19 cellular contexts compared by ENCODE assay signal in the genomic region with DNA sequence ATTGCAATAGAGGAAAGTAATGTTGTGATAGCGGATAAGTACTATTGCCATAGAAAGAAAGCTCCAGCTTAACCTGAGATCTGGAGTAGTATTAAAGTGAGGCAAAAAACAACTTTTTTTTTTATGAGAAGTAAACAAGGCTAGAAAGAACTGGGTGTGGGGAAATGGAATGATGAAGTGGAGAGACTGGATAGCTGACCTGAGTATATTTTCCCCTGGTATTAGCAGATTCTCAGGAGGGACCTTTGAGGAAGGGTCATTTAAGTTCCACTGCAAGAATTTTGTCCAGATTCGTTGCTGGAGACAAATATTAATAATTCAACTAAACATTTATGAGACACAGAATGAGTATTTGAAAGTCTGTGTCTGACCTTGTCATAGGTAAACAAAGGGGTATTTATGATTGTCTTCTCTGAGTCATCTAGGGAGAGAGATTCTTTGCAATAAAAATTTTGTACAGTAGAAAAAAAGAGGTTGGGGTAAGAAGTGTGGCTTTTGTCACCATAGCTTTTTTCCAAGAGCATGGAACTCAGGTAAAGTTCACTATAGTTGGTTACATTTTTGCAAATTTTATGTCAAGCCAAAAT.
"Had no signal": no experiment of that assay in that cellular context is flagged by ENCODE, and none has a peak within 500 bp of the region (broad histone marks: within the 10 kb centered on the region; RNA-seq: fewer than 3 reads in every experiment).

No MANE protein-coding gene starts in this region.

- ATAC-seq: activated CD8-positive, alpha-beta T cell treated with anti-CD3 and anti-CD28 coated beads for 36 hours; activated T-cell treated with anti-CD3 and anti-CD28 coated beads, Interleukin-2, amount 50 U/mL, for 4 hours; activated T-helper 17 cell treated with anti-CD3 and anti-CD28 coated beads, Interleukin-2, amount 50 U/mL, for 72 hours; left colon; right lobe of liver had no signal

- DNase-seq: activated B cell treated with CpG ODN at 0.5 μM for 24 hours; activated CD4-positive, alpha-beta T cell treated with anti-CD3 and anti-CD28 coated beads, Interleukin-2, amount 50 U/mL, for 1 hour; activated CD8-positive, alpha-beta T cell treated with anti-CD3 and anti-CD28 coated beads for 36 hours; activated gamma-delta T cell treated with Interleukin-2 at 50 U/mL for 16 hours; activated naive CD4-positive, alpha-beta T cell treated with anti-CD3 and anti-CD28 coated beads, Interleukin-2, amount 50 U/mL, for 16 hours; activated T-cell treated with anti-CD3 and anti-CD28 coated beads, Interleukin-2, amount 50 U/mL, for 4 hours; cerebellar nuclear complex; colonic mucosa; effector memory CD4-positive, alpha-beta T cell; erythroblast; kidney; left colon; naive B cell; nephron progenitor cell; ovary; right lobe of liver; stimulated activated CD4-positive, alpha-beta T cell treated with anti-CD3 and anti-CD28 coated beads, Interleukin-4, amount 100 ng/mL, for 1 hour; T-helper 2 cell had no signal
